Comparison of ENCODE assay signal across 7 cellular contexts in the genomic region with DNA sequence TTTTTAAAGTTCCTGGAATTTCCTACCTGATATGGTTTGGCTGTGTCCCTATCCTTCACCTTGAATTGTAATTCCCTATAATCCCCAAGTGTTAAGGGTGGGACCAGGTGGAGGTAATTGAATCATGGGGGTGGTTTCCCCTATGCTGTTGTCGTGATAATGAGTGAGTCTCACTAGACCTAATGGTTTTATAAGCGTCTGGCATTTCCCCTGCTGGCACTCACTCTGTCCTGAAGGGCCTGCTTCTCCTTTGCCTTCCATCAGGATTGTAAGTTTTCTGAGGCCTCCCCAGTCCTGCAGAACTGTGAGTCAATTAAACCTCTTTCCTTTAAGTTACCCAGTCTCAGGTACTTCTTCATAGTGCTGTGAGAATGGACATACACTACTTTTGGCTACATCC.
"Had no signal": no experiment of that assay in that cellular context is flagged by ENCODE, and none has a peak within 500 bp of the region (broad histone marks: within the 10 kb centered on the region; RNA-seq: fewer than 3 reads in every experiment).

No MANE protein-coding gene starts in this region.

- H3K4me3 Mint-ChIP-seq: IgD-negative memory B cell had no signal

- H3K27ac Mint-ChIP-seq: IgD-negative memory B cell had no signal

- H3K27me3 Mint-ChIP-seq: IgD-negative memory B cell had no signal

- ATAC-seq: HepG2 had no signal

- H3K36me3 Mint-ChIP-seq: IgD-negative memory B cell had no signal

- H3K27ac ChIP-seq: HL-60 had no signal

- H3K4me1 Mint-ChIP-seq: IgD-negative memory B cell had no signal

- DNase-seq: GOT3, H7, HCEC 1CT, KBM-7 had no signal
